ENCODE assay signal across 24 cellular contexts in the genomic region with DNA sequence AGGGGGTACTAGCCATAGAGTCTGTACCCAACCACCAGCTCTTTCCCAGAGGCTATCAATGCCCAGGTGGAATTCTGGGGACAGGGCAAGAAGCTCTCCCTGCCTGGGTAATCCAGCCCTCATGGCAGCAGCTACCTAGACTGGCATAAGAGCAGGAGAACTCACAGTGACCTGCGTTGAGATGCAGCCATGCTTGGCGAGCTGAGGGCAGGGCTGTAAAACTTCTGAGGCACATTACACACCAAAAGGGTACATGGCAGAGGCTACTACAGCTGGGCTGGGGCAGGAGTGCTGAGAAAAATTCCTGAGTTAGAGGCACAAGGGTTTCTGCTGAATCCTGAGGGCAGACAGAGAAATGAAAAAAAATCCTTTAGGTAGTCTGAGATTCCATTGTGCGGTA.
"Had no signal": no experiment of that assay in that cellular context is flagged by ENCODE, and none has a peak within 500 bp of the region (broad histone marks: within the 10 kb centered on the region; RNA-seq: fewer than 3 reads in every experiment).

No MANE protein-coding gene starts in this region.

- H3K36me3 Mint-ChIP-seq: activated CD8-positive, alpha-beta memory T cell treated with anti-CD3 and anti-CD28 coated beads, Interleukin-2, amount 10 ng/mL, durations not matched to agents 7 days and 5 days; activated naive CD8-positive, alpha-beta T cell had no signal

- H3K4me2 ChIP-seq: smooth muscle cell had no signal

- H3K27me3 ChIP-seq: esophagus squamous epithelium, pancreas, right atrium auricular region, suprapubic skin, tibial nerve had no signal

- H3K4me3 Mint-ChIP-seq: activated B cell treated with CpG ODN at 0.5 μM for 24 hours; activated CD8-positive, alpha-beta memory T cell treated with anti-CD3 and anti-CD28 coated beads, Interleukin-2, amount 10 ng/mL, durations not matched to agents 7 days and 5 days; activated CD8-positive, alpha-beta T cell treated with anti-CD3 and anti-CD28 coated beads, Interleukin-2, amount 10 ng/mL, durations not matched to agents 7 days and 5 days; activated naive CD8-positive, alpha-beta T cell; nephron had no signal

- H3K9me3 ChIP-seq: esophagus squamous epithelium, pancreas, psoas muscle, right atrium auricular region, suprapubic skin, tibial nerve had no signal

- H3K4me1 Mint-ChIP-seq: activated B cell treated with CpG ODN at 0.5 μM for 24 hours; activated CD8-positive, alpha-beta memory T cell treated with anti-CD3 and anti-CD28 coated beads, Interleukin-2, amount 10 ng/mL, durations not matched to agents 7 days and 5 days; nephron had no signal

- H3K27ac Mint-ChIP-seq: activated B cell treated with CpG ODN at 0.5 μM for 24 hours; activated CD8-positive, alpha-beta memory T cell treated with anti-CD3 and anti-CD28 coated beads, Interleukin-2, amount 10 ng/mL, durations not matched to agents 7 days and 5 days; activated CD8-positive, alpha-beta T cell treated with anti-CD3 and anti-CD28 coated beads, Interleukin-2, amount 10 ng/mL, durations not matched to agents 7 days and 5 days; activated naive CD8-positive, alpha-beta T cell; nephron had no signal

- H3K36me3 ChIP-seq: esophagus squamous epithelium, pancreas, right atrium auricular region, suprapubic skin, tibial nerve had no signal

- ATAC-seq: activated CD8-positive, alpha-beta memory T cell treated with anti-CD3 and anti-CD28 coated beads, Interleukin-2, amount 10 ng/mL, durations not matched to agents 7 days and 5 days; activated CD8-positive, alpha-beta T cell treated with anti-CD3 and anti-CD28 coated beads, Interleukin-2, amount 10 ng/mL, durations not matched to agents 7 days and 5 days; pancreas; psoas muscle had no signal

- DNase-seq: activated B cell treated with CpG ODN at 0.5 μM for 24 hours; activated CD8-positive, alpha-beta memory T cell treated with anti-CD3 and anti-CD28 coated beads, Interleukin-2, amount 10 ng/mL, durations not matched to agents 7 days and 5 days; activated CD8-positive, alpha-beta T cell treated with anti-CD3 and anti-CD28 coated beads, Interleukin-2, amount 10 ng/mL, durations not matched to agents 7 days and 5 days; activated effector memory CD4-positive, alpha-beta T cell treated with Interleukin-2 at 50 U/mL for 16 hours; activated naive CD4-positive, alpha-beta T cell treated with Interleukin-2 at 50 U/mL for 16 hours; anterior cingulate cortex; dermis blood vessel endothelial cell; effector CD4-positive, alpha-beta T cell; esophagus squamous epithelium; mammary epithelial cell; nucleus accumbens; pancreas; psoas muscle; stimulated activated CD4-positive, alpha-beta T cell treated with anti-CD3 and anti-CD28 coated beads, Interleukin-15, amount 100 ng/mL, for 24 hours; stimulated activated CD4-positive, alpha-beta T cell treated with anti-CD3 and anti-CD28 coated beads, Interleukin-2, amount 100 ng/mL, for 24 hours; stimulated activated naive CD4-positive, alpha-beta T cell; T-helper 2 cell had no signal

- H3K27ac ChIP-seq: epithelial cell of prostate, esophagus squamous epithelium, pancreas, psoas muscle, right atrium auricular region, suprapubic skin, tibial nerve had no signal

- H3K9me3 Mint-ChIP-seq: activated B cell treated with CpG ODN at 0.5 μM for 24 hours, nephron had no signal

- H3K4me3 ChIP-seq: esophagus squamous epithelium, pancreas, psoas muscle, right atrium auricular region, smooth muscle cell, suprapubic skin, tibial nerve had no signal

- H3K4me1 ChIP-seq: esophagus squamous epithelium, pancreas, psoas muscle, right atrium auricular region, suprapubic skin, tibial nerve had no signal

- H3K27me3 Mint-ChIP-seq: activated B cell treated with CpG ODN at 0.5 μM for 24 hours; activated CD8-positive, alpha-beta memory T cell treated with anti-CD3 and anti-CD28 coated beads, Interleukin-2, amount 10 ng/mL, durations not matched to agents 7 days and 5 days; activated naive CD8-positive, alpha-beta T cell had no signal
